Comparison of ENCODE assay signal across 8 cellular contexts in genomic region chr17:10614536-10615155, GRCh38. TPM values are rescaled to one million over a fixed set of nuclear protein-coding genes. Genes with fewer than 3 reads are reported as not detected.
A peak's percentile ranks its signal among the peaks of the same experiment; 100 is the strongest.
DNase-seq lines count a peak whose midpoint lies in the region; ATAC-seq, FAIRE-seq and TF ChIP-seq lines count a peak whose summit lies in the region.

No MANE protein-coding gene starts in this region.

- peak overlapping the region; percentile 32; the same call in 1 of the 2 replicates for H2BK12ac ChIP-seq in H1 (ENCODE audit: low read depth, low read length)

- H3K4me2 ChIP-seq in HCT116 (ENCODE audit: low read length): no peak overlapping the region
- H3K4me2 ChIP-seq in PC-9: no peak overlapping the region
- no peak overlapping the region for H3K4me2 ChIP-seq in H1 (ENCODE audit: insufficient read depth in 1 of 2, low read depth in 2 of 2, low read length in 2 of 2)

- RAD21 ChIA-PET in HCT116 (lab: Charles Lee; ENCODE audit: low non-redundant PET in 1 of 2, low total read pairs in 2 of 2, uncharacterized antibody in 2 of 2, unreplicated experiment in 2 of 2): interaction anchor here (0.6 to 1.7 kb wide), 12 partner anchors 53 to 688 kb away, joined by 3 to 7 read pairs (median 4); no protein-coding TSS in a partner anchor

- no peak overlapping the region for H3K56ac ChIP-seq in H1 (replicated peaks; ENCODE audit: insufficient read length, low read depth, low read length)

- no peaks in the 10 kb centered on the region for H3K79me2 ChIP-seq in HCT116 (ENCODE audit: insufficient read depth, low read length)
- H3K79me2 ChIP-seq in PC-9 (ENCODE audit: low read depth): no peaks in the 10 kb centered on the region
- H3K79me2 ChIP-seq in H1 (ENCODE audit: control insufficient read depth in 1 of 2, insufficient read depth in 2 of 2, low read length in 2 of 2): no peaks in the 10 kb centered on the region

- peak overlapping the region; percentile 93 for H2AFZ ChIP-seq in HCT116 (ENCODE audit: low read depth, low read length, poor library complexity, severe bottlenecking)
- H2AFZ ChIP-seq in PC-9: no peak overlapping the region
- peak overlapping the region; percentile 45; the same call in 1 of the 2 replicates for H2AFZ ChIP-seq in H1 (ENCODE audit: low read length)

- WGBS in H1 (ENCODE audit: extremely low coverage in 1 of 2, insufficient coverage in 1 of 2, insufficient read length in 1 of 2, insufficient replicate concordance in 2 of 2, low coverage in 1 of 2, low lambda C conversion rate in 2 of 2, missing lambda C conversion rate in 1 of 2), 2 experiments: 85% methylated on average over 6 of the region's 6 CpGs; no CpG with 5 or more reads in 1 of the 2 experiments

- H3K27ac ChIP-seq in HCT116 (ENCODE audit: low read depth, low read length) (no peak overlapping the region), PC-9 (no peak overlapping the region), H1 (ENCODE audit: low read depth, low read length) (no peak overlapping the region)

- H3K18ac ChIP-seq in H1 (ENCODE audit: extremely low read depth, low read length): no peak overlapping the region

- 0 out of 2 replicates have a peak overlapping the region, but pooled peaks have one; percentile 55 for H2BK20ac ChIP-seq in H1 (ENCODE audit: low read length)

- H3K9ac ChIP-seq in HCT116 (ENCODE audit: low read length) (no peak overlapping the region), H1 (replicated peaks in 1 of 4; ENCODE audit: extremely low read depth in 1 of 4, low read depth in 3 of 4, low read length in 3 of 4) (no peak overlapping the region)

- POLR2A ChIA-PET in HCT116 (lab: Charles Lee) (no interaction called here), PC-9 (lab: Charles Lee; ENCODE audit: unreplicated experiment) (no interaction called here), H1 (lab: Charles Lee; ENCODE audit: partially characterized antibody) (interaction anchor here (0.9 kb wide), 1 partner anchor 287 kb away, joined by 3 read pairs; no protein-coding TSS in a partner anchor)

- H3K4ac ChIP-seq in H1 (replicated peaks; ENCODE audit: insufficient read length, low read depth, low read length): no peak overlapping the region

- H3K14ac ChIP-seq in H1 (ENCODE audit: insufficient read length): no peak overlapping the region

- TF ChIP-seq POLR2A in HCT116 (IDR thresholded peaks at IDR 0.05; ENCODE audit: borderline replicate concordance, extremely low read depth, insufficient read depth, insufficient read length) (no peak), H1 (IDR thresholded peaks at IDR 0.05; ENCODE audit: control extremely low read depth in 1 of 2, low read depth in 2 of 2, low read length in 2 of 2) (no peak)

- H2AK5ac ChIP-seq in H1 (ENCODE audit: low read depth, low read length): no peak overlapping the region

- H3K9me2 ChIP-seq in HCT116 (ENCODE audit: insufficient read depth) (no peaks in the 10 kb centered on the region), PC-9 (ENCODE audit: insufficient read depth) (no peaks in the 10 kb centered on the region)

- H2BK15ac ChIP-seq in H1 (ENCODE audit: low read length): 0 out of 2 replicates have a peak overlapping the region, but pooled peaks have one; percentile 65

- intact Hi-C loops in HCT116 (cut with micrococcal nuclease) (loop anchor here (1.0 to 5.0 kb wide), 4 partner anchors 287 to 687 kb away; no protein-coding TSS in a partner anchor), PC-9 (cut with micrococcal nuclease; ENCODE audit: unreplicated experiment) (loop anchor here (1.0 to 10.0 kb wide), 3 partner anchors 287 to 890 kb away; no protein-coding TSS in a partner anchor)

- DNase-seq in DMS53 (lab: John Stamatoyannopoulos, UW) (peak; percentile 16), DMS53 treated with DMSO at 0.1 percent for 48 hours (lab: John Stamatoyannopoulos, UW; ENCODE audit: unreplicated experiment) (no peak), HCT116 (ENCODE audit: low read depth, low spot score) (peak; percentile 42), PC-9 (peak in 1 of 2 experiments; percentile 42), H1 (ENCODE audit: low read depth in 1 of 2, low spot score in 2 of 2) (peak in 1 of 2 experiments; percentile 81), middle frontal gyrus (ENCODE audit: extremely low spot score, low spot score) (peak; percentile 36)

- H3K36me3 ChIP-seq in HCT116 (ENCODE audit: control insufficient read depth in 1 of 2, insufficient read depth in 2 of 2, low read length in 2 of 2) (no peaks in the 10 kb centered on the region), PC-9 (ENCODE audit: low read depth) (no peaks in the 10 kb centered on the region), H1 (ENCODE audit: control insufficient read depth in 2 of 4, insufficient read depth in 4 of 4, low read length in 3 of 4) (no peaks in the 10 kb centered on the region)

- no peak for TF ChIP-seq EP300 in H1 (IDR thresholded peaks at IDR 0.05; ENCODE audit: borderline replicate concordance in 1 of 2, low read depth in 2 of 2, low read length in 2 of 2)

- H3K9me3 ChIP-seq in HCT116 (ENCODE audit: control insufficient read depth in 1 of 2, insufficient read depth in 1 of 2, low read depth in 1 of 2, low read length in 2 of 2) (no peaks in the 10 kb centered on the region), PC-9 (ENCODE audit: insufficient read depth, low read depth) (no peaks in the 10 kb centered on the region), H1 (ENCODE audit: insufficient read depth in 2 of 2, low read depth in 1 of 2, low read length in 1 of 2) (no peaks in the 10 kb centered on the region)

- no peaks in the 10 kb centered on the region for H4K20me1 ChIP-seq in HCT116 (ENCODE audit: insufficient read depth)
- H4K20me1 ChIP-seq in PC-9 (ENCODE audit: insufficient read depth): no peaks in the 10 kb centered on the region
- no peaks in the 10 kb centered on the region for H4K20me1 ChIP-seq in H1 (replicated peaks in 1 of 2; ENCODE audit: control insufficient read depth in 1 of 2, insufficient read depth in 2 of 2, low read length in 2 of 2)

- no peak overlapping the region for H4K5ac ChIP-seq in H1 (ENCODE audit: insufficient read length, low read depth, low read length)

- H3K4me1 ChIP-seq in HCT116 (ENCODE audit: control insufficient read depth in 1 of 2, insufficient read depth in 2 of 2, low read length in 2 of 2): peaks cover 0 to 10% of the 10 kb centered on the region in 2 experiments; a peak in 2 of 4 replicates
- H3K4me1 ChIP-seq in PC-9 (replicated peaks; ENCODE audit: insufficient read depth): no peaks in the 10 kb centered on the region
- no peaks in the 10 kb centered on the region; a peak in 2 of 7 replicates for H3K4me1 ChIP-seq in H1 (replicated peaks in 1 of 4; ENCODE audit: control insufficient read depth in 3 of 4, insufficient read depth in 4 of 4, low read length in 3 of 4)

- H3F3A ChIP-seq in PC-9 (ENCODE audit: insufficient read depth, low read depth): no peaks in the 10 kb centered on the region

- TF ChIP-seq CTCF in HCT116 (IDR thresholded peaks at IDR 0.05 in 2 of 3, conservative IDR thresholded peaks at IDR 0.05 in 1 of 3; ENCODE audit: borderline replicate concordance in 1 of 3, insufficient read depth in 1 of 3, low read depth in 2 of 3, low read length in 2 of 3) (peak; percentile 78 to 91 (median 86)), PC-9 (conservative IDR thresholded peaks at IDR 0.05) (peak; percentile 70), H1 (IDR thresholded peaks at IDR 0.05; ENCODE audit: control extremely low read depth in 1 of 3, insufficient read depth in 1 of 3, low read depth in 1 of 3, low read length in 3 of 3) (peak; percentile 67 to 92 (median 91))

- H2BK120ac ChIP-seq in H1 (replicated peaks; ENCODE audit: low read depth, low read length): no peak overlapping the region

- H3K4me3 ChIP-seq in HCT116 (replicated peaks in 1 of 2; ENCODE audit: low read depth in 1 of 2, low read length in 2 of 2) (no peak overlapping the region), PC-9 (no peak overlapping the region), H1 (ENCODE audit: extremely low read depth in 1 of 4, insufficient read depth in 2 of 4, low read depth in 3 of 4, low read length in 4 of 4) (no peak overlapping the region)

- H3K23me2 ChIP-seq in H1 (ENCODE audit: low read depth, low read length): no peaks in the 10 kb centered on the region; the same call in 1 of the 2 replicates

- FAIRE-seq in H1 (lab: Jason Lieb, UNC): peak; percentile 94

- H3K27me3 ChIP-seq in HCT116 (ENCODE audit: insufficient read depth, low read length) (no peaks in the 10 kb centered on the region), PC-9 (ENCODE audit: insufficient read depth, low read depth) (peaks cover 6% of the 10 kb centered on the region; the same call in 1 of the 2 replicates), H1 (replicated peaks in 1 of 4; ENCODE audit: control insufficient read depth in 3 of 4, extremely low read depth in 1 of 4, insufficient read depth in 3 of 4, low read length in 3 of 4) (no peaks in the 10 kb centered on the region)

- no peak overlapping the region for H4K91ac ChIP-seq in H1 (replicated peaks; ENCODE audit: insufficient read length, low read length)

- CTCF ChIA-PET in HCT116 (lab: Charles Lee) (interaction anchor here (0.5 to 9.3 kb wide), 31 partner anchors 11 to 690 kb away, joined by 3 to 131 read pairs (median 4); no protein-coding TSS in a partner anchor), PC-9 (lab: Charles Lee) (interaction anchor here (0.6 to 1.0 kb wide), 3 partner anchors 32 to 864 kb away, joined by 3 to 4 read pairs (median 3); no protein-coding TSS in a partner anchor), H1 (lab: Charles Lee; ENCODE audit: partially characterized antibody) (interaction anchor here (0.6 to 18.0 kb wide), 58 partner anchors 10 to 1029 kb away, joined by 3 to 343 read pairs (median 5); partner anchors contain the start of genes MYH13 and MYH8)

- H4K8ac ChIP-seq in H1 (ENCODE audit: extremely low read depth, insufficient read depth, low read length): no peak overlapping the region

- 0 out of 2 replicates have a peak overlapping the region, but pooled peaks have one; percentile 3 for H2BK5ac ChIP-seq in H1 (ENCODE audit: low read depth, low read length)

- no peaks in the 10 kb centered on the region for H3K79me1 ChIP-seq in H1 (ENCODE audit: low read depth, low read length)

- ATAC-seq in HCT116: peak; percentile 52
- ATAC-seq in HG03565 (IDR thresholded peaks at IDR 0.05; ENCODE audit: unreplicated experiment): no peak
- ATAC-seq in GM19023 (IDR thresholded peaks at IDR 0.05; ENCODE audit: unreplicated experiment): no peak

- no peak overlapping the region for H3K23ac ChIP-seq in H1 (ENCODE audit: insufficient read length)

- TF ChIP-seq RAD21 in HCT116 (IDR thresholded peaks at IDR 0.05; ENCODE audit: low read depth) (peak; percentile 85), H1 (IDR thresholded peaks at IDR 0.05 in 1 of 2, conservative IDR thresholded peaks at IDR 0.05 in 1 of 2; ENCODE audit: low read depth in 2 of 2, low read length in 2 of 2) (peak; percentile 98 to 99)

- no TSS peak for BruUV-seq in HCT116 (replicated peaks; lab: Mats Ljungman, UMichigan)
- BruUV-seq in PC-9 (replicated peaks; lab: Mats Ljungman, UMichigan): no TSS peak

RNA-seq across cellular contexts. Expression of gene MYH3, which starts 42.5 kb away (rescaled TPM):
- 1.6 TPM for total RNA-seq in HCT116 (2021; ENCODE audit: unreplicated experiment)
- polyA plus RNA-seq in HCT116 (2012): 2.0 and 2.3 TPM in 2 replicates
- 0.07 and 1.1 TPM in 2 replicates for total RNA-seq in PC-9 (2021)
- 0.99 and 1.8 TPM in 2 replicates for total RNA-seq in H1 (2021; fragmentation: NEBNext Ultra II Directional; extraction: Animal tissue kit (Norgen Biotek cat#: 25700))
- polyA plus RNA-seq in H1 (2011; rRNA removed): 0.65 and 1.6 TPM in 2 replicates
- polyA plus RNA-seq in H1 (2011; cell fraction: cytosol; rRNA removed): 1.7 TPM
- polyA plus RNA-seq in H1 (2011; cell fraction: nucleus; rRNA removed): 3.9 TPM
- polyA plus RNA-seq in H1 (2012, experiment 1 of 2): 1.7 to 2.0 TPM (median 2.0 TPM) in 4 replicates
- 0.25 TPM for polyA plus RNA-seq in H1 (2012, experiment 2 of 2)
- polyA plus RNA-seq in H1 (2013, experiment 1 of 2): 2.1 TPM
- 1.4 TPM for polyA plus RNA-seq in H1 (2013, experiment 2 of 2)
- 0.95 and 1.2 TPM in 2 replicates for polyA minus RNA-seq in H1 (2011; rRNA and poly(A)+ RNA removed)
- 1.4 TPM for polyA minus RNA-seq in H1 (2011; cell fraction: cytosol; rRNA and poly(A)+ RNA removed)
- 3.4 TPM for polyA minus RNA-seq in H1 (2011; cell fraction: nucleus; rRNA and poly(A)+ RNA removed)
